ENCODE assay signal across 18 cellular contexts in the genomic region with DNA sequence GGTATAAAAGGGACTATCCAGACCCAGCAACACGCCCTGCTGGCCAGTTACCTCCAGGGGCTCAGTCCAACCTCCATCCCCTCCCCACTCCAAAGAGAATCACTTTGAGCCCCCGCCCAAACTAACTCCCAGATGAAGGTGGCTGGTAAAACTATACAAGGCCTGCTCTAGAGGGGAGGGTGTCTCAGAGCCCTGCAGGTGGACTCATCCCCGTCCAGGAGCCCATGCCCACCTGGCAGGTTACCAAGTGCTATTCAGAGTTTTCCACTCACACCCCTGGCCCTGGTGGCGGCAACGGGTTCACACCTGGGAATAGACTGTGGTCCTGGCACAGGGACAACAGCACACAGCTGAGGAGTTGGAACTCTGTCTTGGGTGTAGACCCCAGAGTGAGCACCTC. TPM values are rescaled to one million over a fixed set of nuclear protein-coding genes. Genes with fewer than 3 reads are reported as not detected.
DNase-seq lines count a peak whose midpoint lies in the region; ATAC-seq, FAIRE-seq and TF ChIP-seq lines count a peak whose summit lies in the region.
"Had no signal": no experiment of that assay in that cellular context is flagged by ENCODE, and none has a peak within 500 bp of the region (broad histone marks: within the 10 kb centered on the region; RNA-seq: fewer than 3 reads in every experiment).

No MANE protein-coding gene starts in this region.

- no peak overlapping the region for H3K27ac ChIP-seq in HepG2 (ENCODE audit: extremely low read length, insufficient read depth, low read length)
- no peak overlapping the region for H3K27ac ChIP-seq in right lobe of liver
- H3K27ac ChIP-seq in heart right ventricle = peak overlapping the region in 6 of 10 donors; percentile 62 to 82 (median 74)
- H3K27ac ChIP-seq in osteoblast (ENCODE audit: low read depth, low read length) = no peak overlapping the region
- H3K27ac ChIP-seq: GM23248, PC-9, VCaP had no signal

- POLR2A ChIA-PET in HepG2 (lab: Yijun Ruan, JAX) = no interaction called here

- H3K27me3 ChIP-seq in HepG2 (ENCODE audit: control insufficient read depth in 1 of 2, insufficient read depth in 2 of 2, low read length in 2 of 2) (no peaks in the 10 kb centered on the region), right lobe of liver (no peaks in the 10 kb centered on the region), heart right ventricle (no peaks in the 10 kb centered on the region), osteoblast (ENCODE audit: insufficient read depth, low read length) (no peaks in the 10 kb centered on the region)

- H3K9ac ChIP-seq in HepG2 (ENCODE audit: insufficient read depth, low read depth, low read length) = no peak overlapping the region
- H3K9ac ChIP-seq: GM23248 had no signal

- 96% methylated on average over 5 of the region's 5 CpGs for WGBS in HepG2 (ENCODE audit: low lambda C conversion rate)
- WGBS in right lobe of liver (ENCODE audit: insufficient coverage, low coverage, low lambda C conversion rate, missing lambda C conversion rate) = 100% methylated on average over 1 of the region's 5 CpGs
- 69 to 77% methylated on average over 5 of the region's 5 CpGs for WGBS in heart right ventricle, 2 donors

- no peak for TF ChIP-seq CTCF in HepG2 (CRISPR knock-in tag; IDR thresholded peaks at IDR 0.05)
- TF ChIP-seq CTCF in right lobe of liver (IDR thresholded peaks at IDR 0.05) = no peak
- TF ChIP-seq CTCF in heart right ventricle (IDR thresholded peaks at IDR 0.05) = no peak
- TF ChIP-seq CTCF in osteoblast (IDR thresholded peaks at IDR 0.05; ENCODE audit: extremely low read depth, low read depth, low read length) = no peak

- H3K4me2 ChIP-seq in HepG2 (ENCODE audit: low read depth, low read length) (no peak overlapping the region), osteoblast (ENCODE audit: insufficient read depth, low read length) (no peak overlapping the region)
- H3K4me2 ChIP-seq: PC-9 had no signal

- H4K20me1 ChIP-seq in HepG2 (ENCODE audit: insufficient read depth, low read length) (peaks cover 84% of the 10 kb centered on the region), osteoblast (ENCODE audit: insufficient read depth, low read length) (no peaks in the 10 kb centered on the region)

- no peak overlapping the region for H2AFZ ChIP-seq in HepG2 (ENCODE audit: low read length)
- no peak overlapping the region for H2AFZ ChIP-seq in osteoblast (ENCODE audit: low read length)
- H2AFZ ChIP-seq: GM23248, PC-9 had no signal

- no TSS peak for BruUV-seq in HepG2 (replicated peaks; lab: Mats Ljungman, UMichigan)

- H3K9me3 ChIP-seq in HepG2 (ENCODE audit: low read length) (no peaks in the 10 kb centered on the region), right lobe of liver (no peaks in the 10 kb centered on the region), heart right ventricle (no peaks in the 10 kb centered on the region), osteoblast (ENCODE audit: low read depth, low read length) (no peaks in the 10 kb centered on the region)

- TF ChIP-seq RAD21 in HepG2 (CRISPR knock-in tag; IDR thresholded peaks at IDR 0.05) = no peak

- DNase-seq in HepG2 (ENCODE audit: low spot score) (no peak), right lobe of liver (no peak), heart right ventricle (no peak), osteoblast (ENCODE audit: insufficient read length, low spot score, missing footprints) (peak; percentile 14), amygdala (lab: John Stamatoyannopoulos, UW) (no peak)
- DNase-seq: activated naive CD4-positive, alpha-beta T cell treated with anti-CD3 and anti-CD28 coated beads, Interleukin-2, amount 10 ng/mL, durations not matched to agents 7 days and 5 days; NCI-H146; retina; stimulated activated CD4-positive, alpha-beta T cell treated with anti-CD3 and anti-CD28 coated beads, Interleukin-4, amount 100 ng/mL, for 1 hour had no signal

- in situ Hi-C loops in HepG2 (cut with HindIII; ENCODE audit: extremely low pct_ligation_motif_present, low pct_unique_long_range_greater_than_20kb) = loop anchor here (25.0 kb wide), 1 partner anchor 630 kb away; no protein-coding TSS in a partner anchor

- TF ChIP-seq POLR2A in HepG2 (IDR thresholded peaks at IDR 0.05; ENCODE audit: insufficient read depth in 1 of 2, low read depth in 2 of 2, low read length in 2 of 2) (peak in 1 of 2 experiments; percentile 16; a peak in 1 of 4 replicates), right lobe of liver (IDR thresholded peaks at IDR 0.05) (no peak)

- peak; percentile 2; the same call in 1 of the 3 replicates for ATAC-seq in HepG2
- ATAC-seq in right lobe of liver = no peak
- peak in 2 of 8 donors; percentile 2 to 5 for ATAC-seq in heart right ventricle
- no peak for ATAC-seq in GM18517 (IDR thresholded peaks at IDR 0.05; ENCODE audit: unreplicated experiment)
- ATAC-seq in HG03457 (IDR thresholded peaks at IDR 0.05; ENCODE audit: unreplicated experiment) = no peak
- no peak for ATAC-seq in HG02840 (IDR thresholded peaks at IDR 0.05; ENCODE audit: low FRiP score, unreplicated experiment)
- ATAC-seq: K562 had no signal

- no peak for TF ChIP-seq EP300 in HepG2 (IDR thresholded peaks at IDR 0.05; ENCODE audit: low read depth in 2 of 2, low read length in 2 of 2)
- no peak for TF ChIP-seq EP300 in HepG2 (CRISPR knock-in tag; IDR thresholded peaks at IDR 0.05; ENCODE audit: borderline replicate concordance)

- FAIRE-seq in HepG2 (lab: Jason Lieb, UNC) = no peak
- FAIRE-seq: D721Med, islet of Langerhans, K562 had no signal

- H3K36me3 ChIP-seq in HepG2 (replicated peaks in 1 of 2; ENCODE audit: control insufficient read depth in 1 of 2, insufficient read depth in 2 of 2, low read length in 2 of 2) = peaks cover 66 to 88% of the 10 kb centered on the region in 2 experiments
- no peaks in the 10 kb centered on the region for H3K36me3 ChIP-seq in right lobe of liver
- H3K36me3 ChIP-seq in heart right ventricle = peaks cover 0 to 73% (median 43%) of the 10 kb centered on the region in 9 donors
- H3K36me3 ChIP-seq in osteoblast (ENCODE audit: insufficient read depth, low read length) = peaks cover 13% of the 10 kb centered on the region

- intact Hi-C loops in HepG2 (cut with micrococcal nuclease; ENCODE audit: unreplicated experiment) = no loop called here
- intact Hi-C loops in right lobe of liver (cut with DNase I) = no loop called here
- intact Hi-C loops in heart right ventricle (cut with DNase I) = no loop called here

- H3K4me1 ChIP-seq in HepG2 (ENCODE audit: insufficient read depth, low read length) (peaks cover 58% of the 10 kb centered on the region), right lobe of liver (peaks cover 0 to 21% (median 2%) of the 10 kb centered on the region in 4 donors), heart right ventricle (peaks cover 14 to 31% (median 29%) of the 10 kb centered on the region in 9 donors), osteoblast (ENCODE audit: insufficient read depth, low read length) (peaks cover 25% of the 10 kb centered on the region)

- CTCF ChIA-PET in HepG2 (lab: Yijun Ruan, JAX; ENCODE audit: low intra/inter-chr PET ratio, low total read pairs) = interaction anchor here (1.5 kb wide), 1 partner anchor 22 kb away, joined by 3 read pairs; no protein-coding TSS in a partner anchor

- H3K4me3 ChIP-seq in HepG2 (replicated peaks in 1 of 3; ENCODE audit: insufficient read depth in 1 of 3, low read depth in 2 of 3, low read length in 3 of 3) (no peak overlapping the region), right lobe of liver (no peak overlapping the region), heart right ventricle (no peak overlapping the region), osteoblast (ENCODE audit: insufficient read depth, low read length) (no peak overlapping the region)
- H3K4me3 ChIP-seq: GM23248, K562, PC-9 had no signal

- H3K79me2 ChIP-seq in HepG2 (ENCODE audit: insufficient read depth, low read length) (no peaks in the 10 kb centered on the region), osteoblast (ENCODE audit: insufficient read depth, low read length) (no peaks in the 10 kb centered on the region)

TF ChIP-seq in HepG2, 621 proteins besides CTCF, POLR2A, EP300 and RAD21:
- TF ChIP-seq POLR2AphosphoS2 (IDR thresholded peaks at IDR 0.05; ENCODE audit: low read depth, low read length) (peak; percentile 36), GTF3A (CRISPR knock-in tag; conservative IDR thresholded peaks at IDR 0.05) (no peak), POLR2G (IDR thresholded peaks at IDR 0.05; ENCODE audit: low read depth, low read length) (no peak), AGO2 (optimal IDR thresholded peaks at IDR 0.05; ENCODE audit: low read depth, low read length) (peak; percentile 40), FOXK1 (CRISPR knock-in tag; IDR thresholded peaks at IDR 0.05; ENCODE audit: borderline replicate concordance, low read depth) (no peak)

RNA-seq across cellular contexts. Expression of a gene that starts 29.0 kb away (rescaled TPM):
- 53.8 and 58.6 TPM in 2 replicates for total RNA-seq in HepG2 (2016; rRNA removed; fragmentation: Illumina TruSeq; extraction: Trizol)
- total RNA-seq in HepG2 (2016; cell fraction: cytosol; rRNA removed; fragmentation: Illumina TruSeq; extraction: Trizol; ENCODE audit: low read depth) = 12.0 and 13.7 TPM in 2 replicates
- total RNA-seq in HepG2 (2016; cell fraction: insoluble cytoplasmic fraction; rRNA removed; fragmentation: Illumina TruSeq; extraction: Trizol) = 45.1 and 59.6 TPM in 2 replicates
- total RNA-seq in HepG2 (2016; cell fraction: membrane; rRNA removed; fragmentation: Illumina TruSeq; extraction: Trizol) = 27.0 and 28.7 TPM in 2 replicates
- 79.3 and 81.9 TPM in 2 replicates for total RNA-seq in HepG2 (2016; cell fraction: nucleus; rRNA removed; fragmentation: Illumina TruSeq; extraction: Trizol)
- 55.0 and 63.4 TPM in 2 replicates for polyA plus RNA-seq in HepG2 (2011; rRNA removed)
- 29.9 and 39.9 TPM in 2 replicates for polyA plus RNA-seq in HepG2 (2011; cell fraction: cytosol; rRNA removed)
- 126 and 210 TPM in 2 replicates for polyA plus RNA-seq in HepG2 (2011; cell fraction: nucleus; rRNA removed)
- 55.5 and 56.3 TPM in 2 replicates for polyA plus RNA-seq in HepG2 (2012)
- 2.0 and 2.2 TPM in 2 replicates for polyA plus RNA-seq in HepG2 (2016; cell fraction: cytosol; fragmentation: Illumina TruSeq; extraction: Trizol; ENCODE audit: low read depth)
- polyA plus RNA-seq in HepG2 (2016; cell fraction: insoluble cytoplasmic fraction; fragmentation: Illumina TruSeq; extraction: Trizol; ENCODE audit: low read depth) = 34.3 and 44.8 TPM in 2 replicates
- 9.2 and 9.3 TPM in 2 replicates for polyA plus RNA-seq in HepG2 (2016; cell fraction: membrane; fragmentation: Illumina TruSeq; extraction: Trizol; ENCODE audit: low read depth)
- 115 and 117 TPM in 2 replicates for polyA plus RNA-seq in HepG2 (2016; cell fraction: nucleus; fragmentation: Illumina TruSeq; extraction: Trizol; ENCODE audit: insufficient read depth, low read depth)
- 0.09 and 105 TPM in 2 replicates for polyA minus RNA-seq in HepG2 (2011; rRNA and poly(A)+ RNA removed; ENCODE audit: low replicate concordance)
- polyA minus RNA-seq in HepG2 (2011; cell fraction: cytosol; rRNA and poly(A)+ RNA removed) = 43.2 and 45.6 TPM in 2 replicates
- 175 and 211 TPM in 2 replicates for polyA minus RNA-seq in HepG2 (2011; cell fraction: nucleus; rRNA and poly(A)+ RNA removed)
- 1 to 10 TPM; 1.0 to 2.4 (median 2.0) TPM for total RNA-seq in right lobe of liver
- total RNA-seq in heart right ventricle = 10 to 100 TPM in 8 of 10 donors, 1 to 10 TPM in 2; 5.7 to 19.2 (median 13.7) TPM
- 1 to 10 TPM; 7.4 to 9.4 TPM for polyA plus RNA-seq in heart right ventricle
- 2.9 and 5.1 TPM in 2 replicates for total RNA-seq in osteoblast

Comparison
In these comparisons a context has a peak if more than half of its experiments do, and no peak if none do; other contexts are left out.
1. H3K27ac ChIP-seq: peak in heart right ventricle (6 of 10); none in HepG2 (single experiment), right lobe of liver (0 of 3) and osteoblast (single experiment).